In the genomic region with DNA sequence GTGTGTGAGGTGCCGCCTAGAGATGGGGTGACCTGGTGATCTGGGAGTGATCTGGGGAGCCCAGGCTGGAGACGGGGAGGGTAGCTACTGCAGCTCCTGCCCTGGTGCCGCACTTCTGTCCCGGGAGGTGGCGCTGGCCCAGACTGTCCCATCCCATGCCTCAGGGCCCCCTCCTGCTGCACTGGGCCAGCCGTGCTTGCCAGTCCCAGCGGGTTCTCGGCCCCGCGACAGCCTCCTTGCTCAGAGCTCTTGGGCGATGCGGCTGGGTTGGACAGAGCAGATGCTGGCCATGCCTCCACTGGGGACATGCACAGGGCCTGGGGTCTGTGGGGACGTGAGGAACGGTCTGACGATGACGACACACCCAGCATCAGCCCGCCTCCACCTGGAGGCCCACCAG, we compare ENCODE assay signal across 24 cellular contexts. TPM values are rescaled to one million over a fixed set of nuclear protein-coding genes. Genes with fewer than 3 reads are reported as not detected.
A peak's percentile ranks its signal among the peaks of the same experiment; 100 is the strongest.
DNase-seq lines count a peak whose midpoint lies in the region; ATAC-seq, FAIRE-seq and TF ChIP-seq lines count a peak whose summit lies in the region.
"Had no signal": no experiment of that assay in that cellular context is flagged by ENCODE, and none has a peak within 500 bp of the region (broad histone marks: within the 10 kb centered on the region; RNA-seq: fewer than 3 reads in every experiment).

No MANE protein-coding gene starts in this region.

- TF ChIP-seq EP300 in H1 (IDR thresholded peaks at IDR 0.05; ENCODE audit: borderline replicate concordance in 1 of 2, low read depth in 2 of 2, low read length in 2 of 2): no peak
- TF ChIP-seq EP300 in HepG2 (IDR thresholded peaks at IDR 0.05; ENCODE audit: low read depth in 2 of 2, low read length in 2 of 2): no peak
- no peak for TF ChIP-seq EP300 in HepG2 (CRISPR knock-in tag; IDR thresholded peaks at IDR 0.05; ENCODE audit: borderline replicate concordance)

- TF ChIP-seq CTCF in H1 (IDR thresholded peaks at IDR 0.05; ENCODE audit: control extremely low read depth in 1 of 3, insufficient read depth in 1 of 3, low read depth in 1 of 3, low read length in 3 of 3) (peak in 1 of 3 experiments; percentile 19; a peak in 1 of 4 replicates), HepG2 (CRISPR knock-in tag; IDR thresholded peaks at IDR 0.05) (no peak)

- no peak overlapping the region for H3K4ac ChIP-seq in H1 (replicated peaks; ENCODE audit: insufficient read length, low read depth, low read length)

- H2BK120ac ChIP-seq in H1 (replicated peaks; ENCODE audit: low read depth, low read length): no peak overlapping the region

- peak overlapping the region; percentile 67 for H3K9ac ChIP-seq in NT2/D1 (ENCODE audit: insufficient read length, low read depth)
- no peak overlapping the region for H3K9ac ChIP-seq in H1 (replicated peaks in 1 of 4; ENCODE audit: extremely low read depth in 1 of 4, low read depth in 3 of 4, low read length in 3 of 4)
- H3K9ac ChIP-seq in HepG2 (ENCODE audit: insufficient read depth, low read depth, low read length): no peak overlapping the region
- H3K9ac ChIP-seq: GM23248 had no signal

- TF ChIP-seq POLR2A in H1 (IDR thresholded peaks at IDR 0.05; ENCODE audit: control extremely low read depth in 1 of 2, low read depth in 2 of 2, low read length in 2 of 2) (no peak), HepG2 (IDR thresholded peaks at IDR 0.05; ENCODE audit: insufficient read depth in 1 of 2, low read depth in 2 of 2, low read length in 2 of 2) (no peak)

- no peak overlapping the region for H4K5ac ChIP-seq in H1 (ENCODE audit: insufficient read length, low read depth, low read length)

- 0 out of 2 replicates have a peak, but pooled peaks cover 3% of the 10 kb centered on the region for H3K79me1 ChIP-seq in H1 (ENCODE audit: low read depth, low read length)

- H4K91ac ChIP-seq in H1 (replicated peaks; ENCODE audit: insufficient read length, low read length): peak overlapping the region; percentile 40

- H3K27me3 ChIP-seq in NT2/D1 (ENCODE audit: insufficient read depth, insufficient read length) (no peaks in the 10 kb centered on the region), H1 (replicated peaks in 1 of 4; ENCODE audit: control insufficient read depth in 3 of 4, extremely low read depth in 1 of 4, insufficient read depth in 3 of 4, low read length in 3 of 4) (no peaks in the 10 kb centered on the region), HepG2 (ENCODE audit: control insufficient read depth in 1 of 2, insufficient read depth in 2 of 2, low read length in 2 of 2) (peaks cover 0 to 7% of the 10 kb centered on the region in 2 experiments; a peak in 1 of 5 replicates)
- H3K27me3 ChIP-seq: BE2C had no signal

- H3K79me2 ChIP-seq in H1 (ENCODE audit: control insufficient read depth in 1 of 2, insufficient read depth in 2 of 2, low read length in 2 of 2) (no peaks in the 10 kb centered on the region), HepG2 (ENCODE audit: insufficient read depth, low read length) (no peaks in the 10 kb centered on the region)

- no peak overlapping the region for H2BK12ac ChIP-seq in H1 (ENCODE audit: low read depth, low read length)

- POLR2A ChIA-PET in H1 (lab: Charles Lee; ENCODE audit: partially characterized antibody): interaction anchor here (0.5 to 1.2 kb wide), 5 partner anchors 9 to 216 kb away, joined by 3 to 5 read pairs (median 3); a partner anchor contains a TSS
- POLR2A ChIA-PET in HepG2 (lab: Yijun Ruan, JAX): no interaction called here

- H3K27ac ChIP-seq in H1 (ENCODE audit: low read depth, low read length) (no peak overlapping the region), HepG2 (ENCODE audit: extremely low read length, insufficient read depth, low read length) (no peak overlapping the region)
- H3K27ac ChIP-seq: A549, C4-2B, GM23248, HL-60 had no signal

- H3K14ac ChIP-seq in H1 (ENCODE audit: insufficient read length): no peak overlapping the region

- H4K20me1 ChIP-seq in H1 (replicated peaks in 1 of 2; ENCODE audit: control insufficient read depth in 1 of 2, insufficient read depth in 2 of 2, low read length in 2 of 2) (peaks cover 0 to 11% of the 10 kb centered on the region in 2 experiments), HepG2 (ENCODE audit: insufficient read depth, low read length) (no peaks in the 10 kb centered on the region)

- TF ChIP-seq RAD21 in H1 (IDR thresholded peaks at IDR 0.05 in 1 of 2, conservative IDR thresholded peaks at IDR 0.05 in 1 of 2; ENCODE audit: low read depth in 2 of 2, low read length in 2 of 2): no peak
- no peak for TF ChIP-seq RAD21 in HepG2 (CRISPR knock-in tag; IDR thresholded peaks at IDR 0.05)

- no peak overlapping the region for H2BK15ac ChIP-seq in H1 (ENCODE audit: low read length)

- peak overlapping the region; percentile 25; the same call in 1 of the 2 replicates for H4K8ac ChIP-seq in H1 (ENCODE audit: extremely low read depth, insufficient read depth, low read length)

- H3K4me2 ChIP-seq in H1 (ENCODE audit: insufficient read depth in 1 of 2, low read depth in 2 of 2, low read length in 2 of 2) (no peak overlapping the region), HepG2 (ENCODE audit: low read depth, low read length) (no peak overlapping the region)
- H3K4me2 ChIP-seq: A549 had no signal

- peaks cover 35% of the 10 kb centered on the region for H3K36me3 ChIP-seq in NT2/D1 (ENCODE audit: insufficient read depth, insufficient read length, low read length)
- H3K36me3 ChIP-seq in H1 (ENCODE audit: control insufficient read depth in 2 of 4, insufficient read depth in 4 of 4, low read length in 3 of 4): peaks cover 0 to 8% (median 3%) of the 10 kb centered on the region in 4 experiments; a peak in 6 of 8 replicates
- peaks cover 9 to 20% of the 10 kb centered on the region in 2 experiments; a peak in 2 of 5 replicates for H3K36me3 ChIP-seq in HepG2 (replicated peaks in 1 of 2; ENCODE audit: control insufficient read depth in 1 of 2, insufficient read depth in 2 of 2, low read length in 2 of 2)

- no peak overlapping the region for H2AFZ ChIP-seq in H1 (ENCODE audit: low read length)
- H2AFZ ChIP-seq in HepG2 (ENCODE audit: low read length): no peak overlapping the region
- H2AFZ ChIP-seq: GM23248 had no signal

- no peak overlapping the region for H3K4me3 ChIP-seq in NT2/D1 (ENCODE audit: insufficient read length, low read depth)
- no peak overlapping the region for H3K4me3 ChIP-seq in H1 (ENCODE audit: extremely low read depth in 1 of 4, insufficient read depth in 2 of 4, low read depth in 3 of 4, low read length in 4 of 4)
- no peak overlapping the region for H3K4me3 ChIP-seq in HepG2 (replicated peaks in 1 of 3; ENCODE audit: insufficient read depth in 1 of 3, low read depth in 2 of 3, low read length in 3 of 3)
- H3K4me3 ChIP-seq: A549, GM23248, HAP-1 had no signal

- intact Hi-C loops in HepG2 (cut with micrococcal nuclease; ENCODE audit: unreplicated experiment) (loop anchor here (10.0 kb wide), 1 partner anchor 65 kb away; a partner anchor contains a TSS), Right ventricle myocardium superior (cut with DNase I) (no loop called here)

- no peak overlapping the region for H2BK5ac ChIP-seq in H1 (ENCODE audit: low read depth, low read length)

- FAIRE-seq in H1 (lab: Jason Lieb, UNC) (no peak), HepG2 (lab: Jason Lieb, UNC) (no peak)
- FAIRE-seq: A549, D721Med, GM12892 had no signal

- H3K9me3 ChIP-seq in NT2/D1 (ENCODE audit: insufficient read depth, low read length): no peaks in the 10 kb centered on the region
- H3K9me3 ChIP-seq in H1 (ENCODE audit: insufficient read depth in 2 of 2, low read depth in 1 of 2, low read length in 1 of 2): no peaks in the 10 kb centered on the region
- no peaks in the 10 kb centered on the region for H3K9me3 ChIP-seq in HepG2 (ENCODE audit: low read length)
- H3K9me3 ChIP-seq: A549, BE2C, HAP-1 had no signal

- no peak overlapping the region for H2BK20ac ChIP-seq in H1 (ENCODE audit: low read length)

- no TSS peak for BruUV-seq in HepG2 (replicated peaks; lab: Mats Ljungman, UMichigan)

- H3K18ac ChIP-seq in H1 (ENCODE audit: extremely low read depth, low read length): no peak overlapping the region

- no peak overlapping the region for H3K23ac ChIP-seq in H1 (ENCODE audit: insufficient read length)

- WGBS in H1 (ENCODE audit: extremely low coverage in 1 of 2, insufficient coverage in 1 of 2, insufficient read length in 1 of 2, insufficient replicate concordance in 2 of 2, low coverage in 1 of 2, low lambda C conversion rate in 2 of 2, missing lambda C conversion rate in 1 of 2), 2 experiments: 82% methylated on average over 17 of the region's 17 CpGs; no CpG with 5 or more reads in 1 of the 2 experiments
- 84% methylated on average over 6 of the region's 17 CpGs for WGBS in HepG2 (ENCODE audit: low lambda C conversion rate)

- CTCF ChIA-PET in H1 (lab: Charles Lee; ENCODE audit: partially characterized antibody) (interaction anchor here (0.6 to 1.2 kb wide), 8 partner anchors 13 to 387 kb away, joined by 3 to 6 read pairs (median 4); no protein-coding TSS in a partner anchor), HepG2 (lab: Yijun Ruan, JAX; ENCODE audit: low intra/inter-chr PET ratio, low total read pairs) (no interaction called here)

- no peak overlapping the region for H2AK5ac ChIP-seq in H1 (ENCODE audit: low read depth, low read length)

- H3K23me2 ChIP-seq in H1 (ENCODE audit: low read depth, low read length): no peaks in the 10 kb centered on the region; the same call in 1 of the 2 replicates

- DNase-seq in NT2/D1 (ENCODE audit: low read depth, low spot score): no peak
- no peak for DNase-seq in H1 (ENCODE audit: low read depth in 1 of 2, low spot score in 2 of 2)
- no peak for DNase-seq in HepG2 (ENCODE audit: low spot score)
- no peak for DNase-seq in Right ventricle myocardium superior
- DNase-seq: BE2C; CD8-positive, alpha-beta T cell; COR-L47; DMS153; DMS79 treated with DMSO at 0.1 percent for 48 hours; EL; GDM1; GM23248; KBM-7 had no signal

- in situ Hi-C loops in HepG2 (cut with HindIII; ENCODE audit: extremely low pct_ligation_motif_present, low pct_unique_long_range_greater_than_20kb): no loop called here

- H3K4me1 ChIP-seq in NT2/D1 (ENCODE audit: insufficient read depth, insufficient read length) (peaks cover 27% of the 10 kb centered on the region), H1 (replicated peaks in 1 of 4; ENCODE audit: control insufficient read depth in 3 of 4, insufficient read depth in 4 of 4, low read length in 3 of 4) (peaks cover 0 to 7% (median 2%) of the 10 kb centered on the region in 4 experiments; a peak in 2 of 7 replicates), HepG2 (ENCODE audit: insufficient read depth, low read length) (no peaks in the 10 kb centered on the region)
- H3K4me1 ChIP-seq: A549, BE2C, HAP-1 had no signal

- no peak overlapping the region for H3K56ac ChIP-seq in H1 (replicated peaks; ENCODE audit: insufficient read length, low read depth, low read length)

- ATAC-seq in SK-N-SH treated with all-trans-retinoic acid at 6 μM for 48 hours (peak; percentile 10; the same call in 2 of the 3 replicates), HepG2 (no peak; the same call in 2 of the 3 replicates), Right ventricle myocardium superior (ENCODE audit: poor library complexity) (no peak), HG02973 (IDR thresholded peaks at IDR 0.05; ENCODE audit: unreplicated experiment) (no peak), GM19035 (IDR thresholded peaks at IDR 0.05; ENCODE audit: unreplicated experiment) (no peak), GM21619 (IDR thresholded peaks at IDR 0.05; ENCODE audit: unreplicated experiment) (no peak)
- ATAC-seq: CD8-positive, alpha-beta T cell had no signal

RNA-seq across cellular contexts. Expression of a gene that starts 2.5 kb away (rescaled TPM):
- not detected in 2 replicates for total RNA-seq in H1 (2021; fragmentation: NEBNext Ultra II Directional; extraction: Animal tissue kit (Norgen Biotek cat#: 25700))
- polyA plus RNA-seq in H1 (2011; rRNA removed) (0.08 and 0.19 TPM in 2 replicates), HepG2 (2011; rRNA removed) (not detected in 2 replicates)
- 0.09 TPM for polyA plus RNA-seq in H1 (2011; cell fraction: cytosol; rRNA removed)
- 0.33 TPM for polyA plus RNA-seq in H1 (2011; cell fraction: nucleus; rRNA removed)
- 0.11 TPM in 1 of 4 replicates, not detected in the others for polyA plus RNA-seq in H1 (2012, experiment 1 of 2)
- not detected for polyA plus RNA-seq in H1 (2012, experiment 2 of 2)
- polyA plus RNA-seq in H1 (2013, experiment 1 of 2): 0.04 TPM
- 0.06 TPM for polyA plus RNA-seq in H1 (2013, experiment 2 of 2)
- not detected in 2 replicates for polyA minus RNA-seq in H1 (2011; rRNA and poly(A)+ RNA removed)
- polyA minus RNA-seq in H1 (2011; cell fraction: cytosol; rRNA and poly(A)+ RNA removed): not detected
- 0.40 TPM for polyA minus RNA-seq in H1 (2011; cell fraction: nucleus; rRNA and poly(A)+ RNA removed)
- total RNA-seq in HepG2 (2016; rRNA removed; fragmentation: Illumina TruSeq; extraction: Trizol) (not detected in 2 replicates), Right ventricle myocardium superior (not detected)
- total RNA-seq in HepG2 (2016; cell fraction: cytosol; rRNA removed; fragmentation: Illumina TruSeq; extraction: Trizol; ENCODE audit: low read depth): not detected in 2 replicates
- total RNA-seq in HepG2 (2016; cell fraction: insoluble cytoplasmic fraction; rRNA removed; fragmentation: Illumina TruSeq; extraction: Trizol): not detected in 2 replicates
- not detected in 2 replicates for total RNA-seq in HepG2 (2016; cell fraction: membrane; rRNA removed; fragmentation: Illumina TruSeq; extraction: Trizol)
- not detected in 2 replicates for total RNA-seq in HepG2 (2016; cell fraction: nucleus; rRNA removed; fragmentation: Illumina TruSeq; extraction: Trizol)
- polyA plus RNA-seq in HepG2 (2011; cell fraction: cytosol; rRNA removed): not detected in 2 replicates
- not detected in 2 replicates for polyA plus RNA-seq in HepG2 (2011; cell fraction: nucleus; rRNA removed)
- polyA plus RNA-seq in HepG2 (2012): not detected in 2 replicates
- polyA plus RNA-seq in HepG2 (2016; cell fraction: cytosol; fragmentation: Illumina TruSeq; extraction: Trizol; ENCODE audit: low read depth): not detected in 2 replicates
- not detected in 2 replicates for polyA plus RNA-seq in HepG2 (2016; cell fraction: insoluble cytoplasmic fraction; fragmentation: Illumina TruSeq; extraction: Trizol; ENCODE audit: low read depth)
- not detected in 2 replicates for polyA plus RNA-seq in HepG2 (2016; cell fraction: membrane; fragmentation: Illumina TruSeq; extraction: Trizol; ENCODE audit: low read depth)
- not detected in 2 replicates for polyA plus RNA-seq in HepG2 (2016; cell fraction: nucleus; fragmentation: Illumina TruSeq; extraction: Trizol; ENCODE audit: insufficient read depth, low read depth)
- not detected in 2 replicates for polyA minus RNA-seq in HepG2 (2011; rRNA and poly(A)+ RNA removed; ENCODE audit: low replicate concordance)
- polyA minus RNA-seq in HepG2 (2011; cell fraction: cytosol; rRNA and poly(A)+ RNA removed): not detected in 2 replicates
- polyA minus RNA-seq in HepG2 (2011; cell fraction: nucleus; rRNA and poly(A)+ RNA removed): not detected in 2 replicates
- total RNA-seq: CD8-positive, alpha-beta T cell; GM23248 had no signal
- polyA plus RNA-seq: A549, AG04450, GM23248 had no signal

RNA-seq across cellular contexts. Expression of a gene that starts 7.0 kb away (rescaled TPM):
- total RNA-seq in H1 (2021; fragmentation: NEBNext Ultra II Directional; extraction: Animal tissue kit (Norgen Biotek cat#: 25700)): 72.8 and 80.3 TPM in 2 replicates
- 63.8 and 83.6 TPM in 2 replicates for polyA plus RNA-seq in H1 (2011; rRNA removed)
- 71.0 TPM for polyA plus RNA-seq in H1 (2011; cell fraction: cytosol; rRNA removed)
- 47.1 TPM for polyA plus RNA-seq in H1 (2011; cell fraction: nucleus; rRNA removed)
- 42.7 to 64.5 TPM (median 57.7 TPM) in 4 replicates for polyA plus RNA-seq in H1 (2012, experiment 1 of 2)
- polyA plus RNA-seq in H1 (2012, experiment 2 of 2): 118 TPM
- 48.2 TPM for polyA plus RNA-seq in H1 (2013, experiment 1 of 2)
- polyA plus RNA-seq in H1 (2013, experiment 2 of 2): 51.1 TPM
- polyA minus RNA-seq in H1 (2011; rRNA and poly(A)+ RNA removed): 6.2 and 7.2 TPM in 2 replicates
- polyA minus RNA-seq in H1 (2011; cell fraction: cytosol; rRNA and poly(A)+ RNA removed): 19.3 TPM
- polyA minus RNA-seq in H1 (2011; cell fraction: nucleus; rRNA and poly(A)+ RNA removed): 11.1 TPM
- total RNA-seq in HepG2 (2016; rRNA removed; fragmentation: Illumina TruSeq; extraction: Trizol): 66.9 and 85.6 TPM in 2 replicates
- 36.4 and 42.5 TPM in 2 replicates for total RNA-seq in HepG2 (2016; cell fraction: cytosol; rRNA removed; fragmentation: Illumina TruSeq; extraction: Trizol; ENCODE audit: low read depth)
- 71.3 and 95.8 TPM in 2 replicates for total RNA-seq in HepG2 (2016; cell fraction: insoluble cytoplasmic fraction; rRNA removed; fragmentation: Illumina TruSeq; extraction: Trizol)
- 34.6 and 39.3 TPM in 2 replicates for total RNA-seq in HepG2 (2016; cell fraction: membrane; rRNA removed; fragmentation: Illumina TruSeq; extraction: Trizol)
- 17.6 and 22.0 TPM in 2 replicates for total RNA-seq in HepG2 (2016; cell fraction: nucleus; rRNA removed; fragmentation: Illumina TruSeq; extraction: Trizol)
- 36.8 and 37.2 TPM in 2 replicates for polyA plus RNA-seq in HepG2 (2011; rRNA removed)
- polyA plus RNA-seq in HepG2 (2011; cell fraction: cytosol; rRNA removed): 49.6 and 71.2 TPM in 2 replicates
- polyA plus RNA-seq in HepG2 (2011; cell fraction: nucleus; rRNA removed): 14.2 and 18.6 TPM in 2 replicates
- 22.5 and 27.7 TPM in 2 replicates for polyA plus RNA-seq in HepG2 (2012)
- 36.7 and 39.3 TPM in 2 replicates for polyA plus RNA-seq in HepG2 (2016; cell fraction: cytosol; fragmentation: Illumina TruSeq; extraction: Trizol; ENCODE audit: low read depth)
- polyA plus RNA-seq in HepG2 (2016; cell fraction: insoluble cytoplasmic fraction; fragmentation: Illumina TruSeq; extraction: Trizol; ENCODE audit: low read depth): 81.5 and 84.4 TPM in 2 replicates
- polyA plus RNA-seq in HepG2 (2016; cell fraction: membrane; fragmentation: Illumina TruSeq; extraction: Trizol; ENCODE audit: low read depth): 25.3 and 29.3 TPM in 2 replicates
- polyA plus RNA-seq in HepG2 (2016; cell fraction: nucleus; fragmentation: Illumina TruSeq; extraction: Trizol; ENCODE audit: insufficient read depth, low read depth): 29.4 and 38.4 TPM in 2 replicates
- polyA minus RNA-seq in HepG2 (2011; rRNA and poly(A)+ RNA removed; ENCODE audit: low replicate concordance): 6.8 and 14.7 TPM in 2 replicates
- 6.7 and 10.6 TPM in 2 replicates for polyA minus RNA-seq in HepG2 (2011; cell fraction: cytosol; rRNA and poly(A)+ RNA removed)
- 4.5 and 6.2 TPM in 2 replicates for polyA minus RNA-seq in HepG2 (2011; cell fraction: nucleus; rRNA and poly(A)+ RNA removed)
- 70.5 TPM for total RNA-seq in Right ventricle myocardium superior

RNA-seq across cellular contexts. Expression of a gene that starts 8.0 kb away (rescaled TPM):
- total RNA-seq in H1 (2021; fragmentation: NEBNext Ultra II Directional; extraction: Animal tissue kit (Norgen Biotek cat#: 25700)): 21.4 and 23.4 TPM in 2 replicates
- 36.9 and 48.4 TPM in 2 replicates for polyA plus RNA-seq in H1 (2011; rRNA removed)
- polyA plus RNA-seq in H1 (2011; cell fraction: cytosol; rRNA removed): 33.3 TPM
- polyA plus RNA-seq in H1 (2011; cell fraction: nucleus; rRNA removed): 74.8 TPM
- 17.8 to 23.6 TPM (median 21.2 TPM) in 4 replicates for polyA plus RNA-seq in H1 (2012, experiment 1 of 2)
- polyA plus RNA-seq in H1 (2012, experiment 2 of 2): 27.9 TPM
- 20.4 TPM for polyA plus RNA-seq in H1 (2013, experiment 1 of 2)
- 17.7 TPM for polyA plus RNA-seq in H1 (2013, experiment 2 of 2)
- 12.6 and 14.5 TPM in 2 replicates for polyA minus RNA-seq in H1 (2011; rRNA and poly(A)+ RNA removed)
- polyA minus RNA-seq in H1 (2011; cell fraction: cytosol; rRNA and poly(A)+ RNA removed): 25.8 TPM
- polyA minus RNA-seq in H1 (2011; cell fraction: nucleus; rRNA and poly(A)+ RNA removed): 32.4 TPM
- total RNA-seq in HepG2 (2016; rRNA removed; fragmentation: Illumina TruSeq; extraction: Trizol): 12.9 and 14.3 TPM in 2 replicates
- total RNA-seq in HepG2 (2016; cell fraction: cytosol; rRNA removed; fragmentation: Illumina TruSeq; extraction: Trizol; ENCODE audit: low read depth): 5.4 and 8.4 TPM in 2 replicates
- total RNA-seq in HepG2 (2016; cell fraction: insoluble cytoplasmic fraction; rRNA removed; fragmentation: Illumina TruSeq; extraction: Trizol): 12.1 and 15.3 TPM in 2 replicates
- total RNA-seq in HepG2 (2016; cell fraction: membrane; rRNA removed; fragmentation: Illumina TruSeq; extraction: Trizol): 9.8 and 12.8 TPM in 2 replicates
- total RNA-seq in HepG2 (2016; cell fraction: nucleus; rRNA removed; fragmentation: Illumina TruSeq; extraction: Trizol): 10.6 and 14.8 TPM in 2 replicates
- polyA plus RNA-seq in HepG2 (2011; rRNA removed): 14.2 and 18.7 TPM in 2 replicates
- polyA plus RNA-seq in HepG2 (2011; cell fraction: cytosol; rRNA removed): 6.1 and 12.7 TPM in 2 replicates
- polyA plus RNA-seq in HepG2 (2011; cell fraction: nucleus; rRNA removed): 76.0 and 85.8 TPM in 2 replicates
- polyA plus RNA-seq in HepG2 (2012): 6.8 and 9.1 TPM in 2 replicates
- 2.7 and 3.6 TPM in 2 replicates for polyA plus RNA-seq in HepG2 (2016; cell fraction: cytosol; fragmentation: Illumina TruSeq; extraction: Trizol; ENCODE audit: low read depth)
- polyA plus RNA-seq in HepG2 (2016; cell fraction: insoluble cytoplasmic fraction; fragmentation: Illumina TruSeq; extraction: Trizol; ENCODE audit: low read depth): 9.5 and 10.3 TPM in 2 replicates
- 6.0 and 6.1 TPM in 2 replicates for polyA plus RNA-seq in HepG2 (2016; cell fraction: membrane; fragmentation: Illumina TruSeq; extraction: Trizol; ENCODE audit: low read depth)
- 28.0 and 28.5 TPM in 2 replicates for polyA plus RNA-seq in HepG2 (2016; cell fraction: nucleus; fragmentation: Illumina TruSeq; extraction: Trizol; ENCODE audit: insufficient read depth, low read depth)
- polyA minus RNA-seq in HepG2 (2011; rRNA and poly(A)+ RNA removed; ENCODE audit: low replicate concordance): 14.2 and 22.9 TPM in 2 replicates
- polyA minus RNA-seq in HepG2 (2011; cell fraction: cytosol; rRNA and poly(A)+ RNA removed): 7.5 and 7.9 TPM in 2 replicates
- 15.3 and 18.5 TPM in 2 replicates for polyA minus RNA-seq in HepG2 (2011; cell fraction: nucleus; rRNA and poly(A)+ RNA removed)
- total RNA-seq in Right ventricle myocardium superior: 12.3 TPM

RNA-seq across cellular contexts. Expression of a gene that starts 16.7 kb away (rescaled TPM):
- 21.4 and 21.5 TPM in 2 replicates for total RNA-seq in H1 (2021; fragmentation: NEBNext Ultra II Directional; extraction: Animal tissue kit (Norgen Biotek cat#: 25700))
- 20.5 and 37.8 TPM in 2 replicates for polyA plus RNA-seq in H1 (2011; rRNA removed)
- polyA plus RNA-seq in H1 (2011; cell fraction: cytosol; rRNA removed): 25.4 TPM
- polyA plus RNA-seq in H1 (2011; cell fraction: nucleus; rRNA removed): 41.2 TPM
- 10.5 to 20.3 TPM (median 18.1 TPM) in 4 replicates for polyA plus RNA-seq in H1 (2012, experiment 1 of 2)
- 15.0 TPM for polyA plus RNA-seq in H1 (2012, experiment 2 of 2)
- 15.8 TPM for polyA plus RNA-seq in H1 (2013, experiment 1 of 2)
- 15.4 TPM for polyA plus RNA-seq in H1 (2013, experiment 2 of 2)
- 8.1 and 9.1 TPM in 2 replicates for polyA minus RNA-seq in H1 (2011; rRNA and poly(A)+ RNA removed)
- polyA minus RNA-seq in H1 (2011; cell fraction: cytosol; rRNA and poly(A)+ RNA removed): 15.0 TPM
- 11.9 TPM for polyA minus RNA-seq in H1 (2011; cell fraction: nucleus; rRNA and poly(A)+ RNA removed)
- not detected in 2 replicates for total RNA-seq in HepG2 (2016; rRNA removed; fragmentation: Illumina TruSeq; extraction: Trizol)
- total RNA-seq in HepG2 (2016; cell fraction: cytosol; rRNA removed; fragmentation: Illumina TruSeq; extraction: Trizol; ENCODE audit: low read depth): not detected in 2 replicates
- not detected in 2 replicates for total RNA-seq in HepG2 (2016; cell fraction: insoluble cytoplasmic fraction; rRNA removed; fragmentation: Illumina TruSeq; extraction: Trizol)
- total RNA-seq in HepG2 (2016; cell fraction: membrane; rRNA removed; fragmentation: Illumina TruSeq; extraction: Trizol): not detected in 2 replicates
- not detected in 2 replicates for total RNA-seq in HepG2 (2016; cell fraction: nucleus; rRNA removed; fragmentation: Illumina TruSeq; extraction: Trizol)
- 0.09 TPM in 2 replicates for polyA plus RNA-seq in HepG2 (2011; rRNA removed)
- polyA plus RNA-seq in HepG2 (2011; cell fraction: cytosol; rRNA removed): 0.11 and 0.14 TPM in 2 replicates
- 0.32 TPM in 1 of 2 replicates, not detected in the other for polyA plus RNA-seq in HepG2 (2011; cell fraction: nucleus; rRNA removed)
- not detected in 2 replicates for polyA plus RNA-seq in HepG2 (2012)
- 0.07 TPM in 1 of 2 replicates, not detected in the other for polyA plus RNA-seq in HepG2 (2016; cell fraction: cytosol; fragmentation: Illumina TruSeq; extraction: Trizol; ENCODE audit: low read depth)
- polyA plus RNA-seq in HepG2 (2016; cell fraction: insoluble cytoplasmic fraction; fragmentation: Illumina TruSeq; extraction: Trizol; ENCODE audit: low read depth): not detected in 2 replicates
- not detected in 2 replicates for polyA plus RNA-seq in HepG2 (2016; cell fraction: membrane; fragmentation: Illumina TruSeq; extraction: Trizol; ENCODE audit: low read depth)
- not detected in 2 replicates for polyA plus RNA-seq in HepG2 (2016; cell fraction: nucleus; fragmentation: Illumina TruSeq; extraction: Trizol; ENCODE audit: insufficient read depth, low read depth)
- 0.42 and 31.9 TPM in 2 replicates for polyA minus RNA-seq in HepG2 (2011; rRNA and poly(A)+ RNA removed; ENCODE audit: low replicate concordance)
- 0.70 TPM in 1 of 2 replicates, not detected in the other for polyA minus RNA-seq in HepG2 (2011; cell fraction: cytosol; rRNA and poly(A)+ RNA removed)
- not detected in 2 replicates for polyA minus RNA-seq in HepG2 (2011; cell fraction: nucleus; rRNA and poly(A)+ RNA removed)
- total RNA-seq in Right ventricle myocardium superior: 0.24 TPM
- total RNA-seq: GM23248 had no signal
- polyA plus RNA-seq: AG04450, GM23248 had no signal
